ENCODE assay signal across 12 cellular contexts in the genomic region with DNA sequence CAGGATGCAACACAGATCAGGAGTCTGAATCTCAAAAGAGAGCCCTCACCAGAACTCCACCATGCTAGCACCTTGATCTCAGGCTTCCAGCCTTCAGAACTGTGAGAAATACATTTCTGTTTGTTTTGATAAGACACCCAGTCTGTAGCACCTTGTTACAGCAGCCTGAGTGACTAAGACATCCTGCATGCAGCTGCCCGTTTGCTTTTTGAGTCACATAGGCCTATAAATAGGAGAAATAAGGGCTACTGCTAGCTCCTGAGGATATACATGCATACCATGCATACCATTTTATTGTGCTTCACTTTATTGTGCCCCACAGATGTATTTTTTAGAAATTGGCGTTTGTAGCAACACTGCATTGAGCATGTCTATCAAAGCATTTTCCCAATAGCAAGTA.
DNase-seq lines count a peak whose midpoint lies in the region; ATAC-seq and TF ChIP-seq lines count a peak whose summit lies in the region.
"Had no signal": no experiment of that assay in that cellular context is flagged by ENCODE, and none has a peak within 500 bp of the region (broad histone marks: within the 10 kb centered on the region; RNA-seq: fewer than 3 reads in every experiment).

No MANE protein-coding gene starts in this region.

- no peak overlapping the region for H3K4me3 Mint-ChIP-seq in endodermal cell
- H3K4me3 Mint-ChIP-seq in CD8-positive, alpha-beta T cell = no peak overlapping the region
- H3K4me3 Mint-ChIP-seq: activated naive CD8-positive, alpha-beta T cell treated with anti-CD3 and anti-CD28 coated beads, Interleukin-2, amount 50 U/mL, for 24 hours; natural killer cell treated with Interleukin-12 subunit alpha and Interleukin-12 subunit beta and Interleukin-15 and Interleukin-18, amount 100 ng/mL, for 72 hours had no signal

- H3K36me3 ChIP-seq in Panc1 (ENCODE audit: control insufficient read depth, insufficient read depth, low read length) (no peaks in the 10 kb centered on the region), endodermal cell (ENCODE audit: control insufficient read depth, insufficient read depth, low read length) (no peaks in the 10 kb centered on the region)
- H3K36me3 ChIP-seq in CD8-positive, alpha-beta T cell (ENCODE audit: insufficient read depth, low read length) = no peaks in the 10 kb centered on the region

- H3K4me1 ChIP-seq in Panc1 (ENCODE audit: control insufficient read depth, insufficient read depth, low read length) = no peaks in the 10 kb centered on the region
- peaks cover 3% of the 10 kb centered on the region for H3K4me1 ChIP-seq in endodermal cell (ENCODE audit: control insufficient read depth, insufficient read depth, low read length)
- H3K4me1 ChIP-seq in CD8-positive, alpha-beta T cell (ENCODE audit: insufficient read depth, low read length) = no peaks in the 10 kb centered on the region

- H3K27me3 ChIP-seq in Panc1 (ENCODE audit: control insufficient read depth, insufficient read depth, low read length) (no peaks in the 10 kb centered on the region), endodermal cell (ENCODE audit: control insufficient read depth, insufficient read depth, low read length, poor library complexity, severe bottlenecking) (no peaks in the 10 kb centered on the region)
- H3K27me3 ChIP-seq in CD8-positive, alpha-beta T cell (ENCODE audit: insufficient read depth, low read length) = no peaks in the 10 kb centered on the region

- TF ChIP-seq CTCF in Panc1 (IDR thresholded peaks at IDR 0.05) (no peak), endodermal cell (conservative IDR thresholded peaks at IDR 0.05) (no peak), GM10266 (IDR thresholded peaks at IDR 0.05; ENCODE audit: control insufficient read depth, insufficient read depth, low read depth, missing control alignments) (no peak)
- TF ChIP-seq CTCF in CD8-positive, alpha-beta T cell (IDR thresholded peaks at IDR 0.05) = no peak

- intact Hi-C loops in Panc1 (cut with micrococcal nuclease; ENCODE audit: unreplicated experiment) = no loop called here
- intact Hi-C loops in CD8-positive, alpha-beta T cell (cut with DNase I, micrococcal nuclease) = no loop called here

- no TSS peak for BruUV-seq in Panc1 (replicated peaks; lab: Mats Ljungman, UMichigan)

- DNase-seq in EL (peak; percentile 95), Panc1 (ENCODE audit: low read depth, low spot score) (no peak), endodermal cell (no peak), non-pigmented ciliary epithelial cell (ENCODE audit: low read depth) (peak; percentile 93), GM10266 (ENCODE audit: extremely low spot score) (no peak), DMS114 treated with DMSO at 0.1 percent for 48 hours (lab: John Stamatoyannopoulos, UW; ENCODE audit: unreplicated experiment) (no peak), medulla oblongata (ENCODE audit: extremely low spot score) (no peak)
- no peak for DNase-seq in CD8-positive, alpha-beta T cell
- DNase-seq: activated naive CD8-positive, alpha-beta T cell treated with anti-CD3 and anti-CD28 coated beads, Interleukin-2, amount 50 U/mL, for 24 hours; DMS153; NCI-H2029 treated with DMSO at 0.1 percent for 48 hours had no signal

- ATAC-seq in Panc1 = peak; percentile 98
- ATAC-seq in CD8-positive, alpha-beta T cell = no peak
- ATAC-seq: activated naive CD8-positive, alpha-beta T cell treated with anti-CD3 and anti-CD28 coated beads, Interleukin-2, amount 50 U/mL, for 24 hours; natural killer cell treated with Interleukin-12 subunit alpha and Interleukin-12 subunit beta and Interleukin-15 and Interleukin-18, amount 100 ng/mL, for 72 hours had no signal

- H3K9me3 ChIP-seq in Panc1 (ENCODE audit: control insufficient read depth, insufficient read depth, low read depth, low read length) = no peaks in the 10 kb centered on the region
- no peaks in the 10 kb centered on the region for H3K9me3 ChIP-seq in endodermal cell (ENCODE audit: control insufficient read depth, low read length)
- H3K9me3 ChIP-seq in CD8-positive, alpha-beta T cell (ENCODE audit: low read length) = no peaks in the 10 kb centered on the region

- H3K4me3 ChIP-seq in Panc1 (ENCODE audit: low read depth in 2 of 2, low read length in 2 of 2) (no peak overlapping the region), endodermal cell (ENCODE audit: low read length) (peak overlapping the region; percentile 17)
- no peak overlapping the region for H3K4me3 ChIP-seq in CD8-positive, alpha-beta T cell (ENCODE audit: low read depth, low read length)

- no peak overlapping the region for H3K27ac Mint-ChIP-seq in endodermal cell
- no peak overlapping the region for H3K27ac Mint-ChIP-seq in CD8-positive, alpha-beta T cell
- H3K27ac Mint-ChIP-seq: activated naive CD8-positive, alpha-beta T cell treated with anti-CD3 and anti-CD28 coated beads, Interleukin-2, amount 50 U/mL, for 24 hours; natural killer cell treated with Interleukin-12 subunit alpha and Interleukin-12 subunit beta and Interleukin-15 and Interleukin-18, amount 100 ng/mL, for 72 hours had no signal

- H3K4me1 Mint-ChIP-seq in endodermal cell = peaks cover 18% of the 10 kb centered on the region
- no peaks in the 10 kb centered on the region for H3K4me1 Mint-ChIP-seq in CD8-positive, alpha-beta T cell (ENCODE audit: low read depth)
- H3K4me1 Mint-ChIP-seq: activated naive CD8-positive, alpha-beta T cell treated with anti-CD3 and anti-CD28 coated beads, Interleukin-2, amount 50 U/mL, for 24 hours had no signal

- WGBS in endodermal cell (ENCODE audit: insufficient coverage in 1 of 2, insufficient read length in 1 of 2), 2 experiments = 89% methylated on average over 2 of the region's 2 CpGs; no CpG with 5 or more reads in 1 of the 2 experiments

- no peaks in the 10 kb centered on the region for H3K36me3 Mint-ChIP-seq in endodermal cell (ENCODE audit: low read depth)
- no peaks in the 10 kb centered on the region for H3K36me3 Mint-ChIP-seq in CD8-positive, alpha-beta T cell

- no peak overlapping the region for H3K9ac ChIP-seq in endodermal cell (ENCODE audit: extremely low read depth, low read length, poor library complexity, severe bottlenecking)

- CTCF ChIA-PET in Panc1 (lab: Charles Lee) = no interaction called here
- CTCF ChIA-PET in CD8-positive, alpha-beta T cell (lab: Charles Lee) = no interaction called here

- no peaks in the 10 kb centered on the region for H3K27me3 Mint-ChIP-seq in endodermal cell (ENCODE audit: insufficient read depth)
- no peaks in the 10 kb centered on the region for H3K27me3 Mint-ChIP-seq in CD8-positive, alpha-beta T cell (ENCODE audit: low read depth)
- H3K27me3 Mint-ChIP-seq: activated naive CD8-positive, alpha-beta T cell treated with anti-CD3 and anti-CD28 coated beads, Interleukin-2, amount 50 U/mL, for 24 hours; natural killer cell treated with Interleukin-12 subunit alpha and Interleukin-12 subunit beta and Interleukin-15 and Interleukin-18, amount 100 ng/mL, for 72 hours had no signal

- H3K27ac ChIP-seq in Panc1 (ENCODE audit: low read length) (no peak overlapping the region; the same call in 1 of the 2 replicates), endodermal cell (ENCODE audit: low read depth, low read length) (no peak overlapping the region)
- no peak overlapping the region for H3K27ac ChIP-seq in CD8-positive, alpha-beta T cell (ENCODE audit: low read depth, low read length)

- in situ Hi-C loops in Panc1 (cut with HindIII; ENCODE audit: low pct_unique_long_range_greater_than_20kb, low sequenced_read_pairs) = no loop called here

- H3K9me3 Mint-ChIP-seq in endodermal cell = no peaks in the 10 kb centered on the region
- peaks cover 12% of the 10 kb centered on the region for H3K9me3 Mint-ChIP-seq in CD8-positive, alpha-beta T cell

- POLR2A ChIA-PET in Panc1 (lab: Charles Lee) = no interaction called here
- POLR2A ChIA-PET in CD8-positive, alpha-beta T cell (lab: Charles Lee) = no interaction called here

Comparison
In these comparisons a context has a peak if more than half of its experiments do, and no peak if none do; other contexts are left out.
1. DNase-seq: peak in EL (single experiment) and non-pigmented ciliary epithelial cell (single experiment); none in Panc1 (single experiment), endodermal cell (single experiment), CD8-positive, alpha-beta T cell (0 of 7), GM10266 (single experiment), DMS114 treated with DMSO at 0.1 percent for 48 hours (single experiment) and medulla oblongata (single experiment).